Comparison of ENCODE assay signal across 9 cellular contexts in genomic region chr5:141560141-141560540, GRCh38. TPM values are rescaled to one million over a fixed set of nuclear protein-coding genes. Genes with fewer than 3 reads are reported as not detected.
DNase-seq lines count a peak whose midpoint lies in the region; ATAC-seq, FAIRE-seq and TF ChIP-seq lines count a peak whose summit lies in the region.
"Had no signal": no experiment of that assay in that cellular context is flagged by ENCODE, and none has a peak within 500 bp of the region (broad histone marks: within the 10 kb centered on the region; RNA-seq: fewer than 3 reads in every experiment).

No MANE protein-coding gene starts in this region.

- no peak for TF ChIP-seq EP300 in HepG2 (IDR thresholded peaks at IDR 0.05; ENCODE audit: low read depth in 2 of 2, low read length in 2 of 2)
- TF ChIP-seq EP300 in HepG2 (CRISPR knock-in tag; IDR thresholded peaks at IDR 0.05; ENCODE audit: borderline replicate concordance) = no peak

- no peak overlapping the region for H2AFZ ChIP-seq in HepG2 (ENCODE audit: low read length)

- H3K36me3 ChIP-seq in liver (ENCODE audit: control insufficient read depth in 4 of 4, insufficient read depth in 3 of 4, low read depth in 1 of 4, low read length in 3 of 4) (peaks cover under 1 to 18% (median 7%) of the 10 kb centered on the region in 4 donors), HepG2 (replicated peaks in 1 of 2; ENCODE audit: control insufficient read depth in 1 of 2, insufficient read depth in 2 of 2, low read length in 2 of 2) (peaks cover 9 to 40% of the 10 kb centered on the region in 2 experiments), mesodermal cell (ENCODE audit: control insufficient read depth, insufficient read depth, low read length) (peaks cover 69% of the 10 kb centered on the region)

- H3K4me3 ChIP-seq in liver (ENCODE audit: low read depth in 1 of 3, low read length in 3 of 3) (no peak overlapping the region), HepG2 (replicated peaks in 1 of 3; ENCODE audit: insufficient read depth in 1 of 3, low read depth in 2 of 3, low read length in 3 of 3) (no peak overlapping the region), cardiac fibroblast (replicated peaks in 1 of 2; ENCODE audit: low read depth in 2 of 2, low read length in 2 of 2) (no peak overlapping the region), mesodermal cell (ENCODE audit: extremely low read depth, insufficient read depth, low read length, poor library complexity, severe bottlenecking) (no peak overlapping the region)

- no peaks in the 10 kb centered on the region for H3K79me2 ChIP-seq in HepG2 (ENCODE audit: insufficient read depth, low read length)

- H3K4me2 ChIP-seq in HepG2 (ENCODE audit: low read depth, low read length) = no peak overlapping the region
- H3K4me2 ChIP-seq: KMS-11 had no signal

- H3K9me3 ChIP-seq in liver (ENCODE audit: control insufficient read depth in 4 of 4, low read length in 3 of 4) = no peaks in the 10 kb centered on the region
- no peaks in the 10 kb centered on the region for H3K9me3 ChIP-seq in HepG2 (ENCODE audit: low read length)
- H3K9me3 ChIP-seq in mesodermal cell (ENCODE audit: control insufficient read depth, low read length) = peaks cover 3% of the 10 kb centered on the region

- peak overlapping the region; percentile 62 to 80 for H3K27ac ChIP-seq in liver (ENCODE audit: low read depth in 1 of 2, low read length in 2 of 2)
- no peak overlapping the region for H3K27ac ChIP-seq in HepG2 (ENCODE audit: extremely low read length, insufficient read depth, low read length)
- H3K27ac ChIP-seq in mesodermal cell (ENCODE audit: low read depth, low read length, severe bottlenecking) = peak overlapping the region; percentile 99
- H3K27ac ChIP-seq: KMS-11 had no signal

- H4K20me1 ChIP-seq in HepG2 (ENCODE audit: insufficient read depth, low read length) = no peaks in the 10 kb centered on the region

- CTCF ChIA-PET in HepG2 (lab: Yijun Ruan, JAX; ENCODE audit: low intra/inter-chr PET ratio, low total read pairs) = interaction anchor here (1.0 to 1.2 kb wide), 2 partner anchors 217 to 337 kb away, joined by 3 to 4 read pairs; partner anchors contain the start of genes PCDHB14 and PCDHGA3

- POLR2A ChIA-PET in HepG2 (lab: Yijun Ruan, JAX) = no interaction called here

- ATAC-seq in HepG2 (no peak), HG02623 (IDR thresholded peaks at IDR 0.05; ENCODE audit: unreplicated experiment) (no peak)
- no peak for ATAC-seq in stimulated activated naive CD8-positive, alpha-beta T cell treated with anti-CD3 and anti-CD28 coated beads, Interleukin-15, Interleukin-2, amounts not matched to agents 100 U/mL and 50 U/mL, for 24 hours

- H3K9ac ChIP-seq in liver (ENCODE audit: low read depth in 1 of 2, low read length in 2 of 2) = peak overlapping the region; percentile 39 to 72
- H3K9ac ChIP-seq in HepG2 (ENCODE audit: insufficient read depth, low read depth, low read length) = no peak overlapping the region
- H3K9ac ChIP-seq: KMS-11 had no signal

- no peak for TF ChIP-seq POLR2A in HepG2 (IDR thresholded peaks at IDR 0.05; ENCODE audit: insufficient read depth in 1 of 2, low read depth in 2 of 2, low read length in 2 of 2)

- FAIRE-seq in HepG2 (lab: Jason Lieb, UNC) = no peak

- no TSS peak for BruUV-seq in HepG2 (replicated peaks; lab: Mats Ljungman, UMichigan)

- intact Hi-C loops in HepG2 (cut with micrococcal nuclease; ENCODE audit: unreplicated experiment) = loop anchor here (5.0 kb wide), 2 partner anchors 233 to 468 kb away; partner anchors contain the start of gene PCDHB2

- in situ Hi-C loops in HepG2 (cut with HindIII; ENCODE audit: extremely low pct_ligation_motif_present, low pct_unique_long_range_greater_than_20kb) = loop anchor here (5.0 kb wide), 2 partner anchors 143 to 338 kb away; partner anchors contain the start of genes PCDHB14 and PCDHGB7

- DNase-seq in HepG2 (ENCODE audit: low spot score) (no peak), cardiac fibroblast (ENCODE audit: low read depth in 2 of 2) (peak; percentile 52 to 61), NCI-H510A (lab: John Stamatoyannopoulos, UW) (no peak), NCI-H187 treated with DMSO at 0.1 percent for 48 hours (lab: John Stamatoyannopoulos, UW) (no peak)
- no peak for DNase-seq in stimulated activated naive CD8-positive, alpha-beta T cell treated with anti-CD3 and anti-CD28 coated beads, Interleukin-15, Interleukin-2, amounts not matched to agents 100 U/mL and 50 U/mL, for 24 hours

- TF ChIP-seq CTCF in liver (IDR thresholded peaks at IDR 0.05; ENCODE audit: low read depth, low read length, missing input control) = no peak
- TF ChIP-seq CTCF in HepG2 (CRISPR knock-in tag; IDR thresholded peaks at IDR 0.05) = no peak
- TF ChIP-seq CTCF in cardiac fibroblast (IDR thresholded peaks at IDR 0.05; ENCODE audit: low read depth, low read length) = no peak

- H3K4me1 ChIP-seq in liver (ENCODE audit: control insufficient read depth in 4 of 4, insufficient read depth in 4 of 4, low read length in 3 of 4) (peaks cover 1 to 33% (median 18%) of the 10 kb centered on the region in 4 donors), HepG2 (ENCODE audit: insufficient read depth, low read length) (peaks cover 10% of the 10 kb centered on the region), mesodermal cell (ENCODE audit: control insufficient read depth, insufficient read depth, low read length, poor library complexity, severe bottlenecking) (peaks cover 28% of the 10 kb centered on the region)

- TF ChIP-seq RAD21 in liver (IDR thresholded peaks at IDR 0.05) (no peak), HepG2 (CRISPR knock-in tag; IDR thresholded peaks at IDR 0.05) (no peak)

- H3K27me3 ChIP-seq in liver (ENCODE audit: control insufficient read depth in 4 of 4, insufficient read depth in 4 of 4, low read length in 3 of 4) = no peaks in the 10 kb centered on the region
- H3K27me3 ChIP-seq in HepG2 (ENCODE audit: control insufficient read depth in 1 of 2, insufficient read depth in 2 of 2, low read length in 2 of 2) = no peaks in the 10 kb centered on the region

TF ChIP-seq in liver, 16 proteins besides CTCF, POLR2A, EP300 and RAD21:
- TF ChIP-seq GABPA (IDR thresholded peaks at IDR 0.05 in 1 of 2, conservative IDR thresholded peaks at IDR 0.05 in 1 of 2) = no peak

TF ChIP-seq in HepG2, 621 proteins besides CTCF, POLR2A, EP300 and RAD21:
- TF ChIP-seq ZNF3 (CRISPR knock-in tag; IDR thresholded peaks at IDR 0.05) (no peak), NCOA2 (CRISPR knock-in tag; IDR thresholded peaks at IDR 0.05) (no peak), ZNF781 (CRISPR knock-in tag; IDR thresholded peaks at IDR 0.05; ENCODE audit: borderline replicate concordance, not compliant biosample characterization) (no peak)
TF ChIP-seq in HepG2: peak in this region for 0.

RNA-seq across cellular contexts. Expression of gene DIAPH1, which starts 58.7 kb away (rescaled TPM):
- total RNA-seq in liver (10 to 100 TPM; 51.5 to 73.9 TPM), HepG2 (2016; rRNA removed; fragmentation: Illumina TruSeq; extraction: Trizol) (28.5 and 33.9 TPM in 2 replicates)
- polyA plus RNA-seq in liver (10 to 100 TPM; 67.8 to 74.7 TPM), HepG2 (2011; rRNA removed) (25.1 and 33.2 TPM in 2 replicates)
- total RNA-seq in HepG2 (2016; cell fraction: cytosol; rRNA removed; fragmentation: Illumina TruSeq; extraction: Trizol; ENCODE audit: low read depth) = 16.5 and 21.3 TPM in 2 replicates
- 24.1 and 31.9 TPM in 2 replicates for total RNA-seq in HepG2 (2016; cell fraction: insoluble cytoplasmic fraction; rRNA removed; fragmentation: Illumina TruSeq; extraction: Trizol)
- total RNA-seq in HepG2 (2016; cell fraction: membrane; rRNA removed; fragmentation: Illumina TruSeq; extraction: Trizol) = 20.9 and 21.2 TPM in 2 replicates
- 95.2 and 104 TPM in 2 replicates for total RNA-seq in HepG2 (2016; cell fraction: nucleus; rRNA removed; fragmentation: Illumina TruSeq; extraction: Trizol)
- 18.7 and 25.7 TPM in 2 replicates for polyA plus RNA-seq in HepG2 (2011; cell fraction: cytosol; rRNA removed)
- polyA plus RNA-seq in HepG2 (2011; cell fraction: nucleus; rRNA removed) = 126 and 140 TPM in 2 replicates
- polyA plus RNA-seq in HepG2 (2012) = 45.7 and 49.8 TPM in 2 replicates
- 5.1 and 6.3 TPM in 2 replicates for polyA plus RNA-seq in HepG2 (2016; cell fraction: cytosol; fragmentation: Illumina TruSeq; extraction: Trizol; ENCODE audit: low read depth)
- 24.9 and 33.0 TPM in 2 replicates for polyA plus RNA-seq in HepG2 (2016; cell fraction: insoluble cytoplasmic fraction; fragmentation: Illumina TruSeq; extraction: Trizol; ENCODE audit: low read depth)
- 7.9 and 10.1 TPM in 2 replicates for polyA plus RNA-seq in HepG2 (2016; cell fraction: membrane; fragmentation: Illumina TruSeq; extraction: Trizol; ENCODE audit: low read depth)
- 123 and 124 TPM in 2 replicates for polyA plus RNA-seq in HepG2 (2016; cell fraction: nucleus; fragmentation: Illumina TruSeq; extraction: Trizol; ENCODE audit: insufficient read depth, low read depth)
- 105 and 207 TPM in 2 replicates for polyA minus RNA-seq in HepG2 (2011; rRNA and poly(A)+ RNA removed; ENCODE audit: low replicate concordance)
- 30.1 and 34.9 TPM in 2 replicates for polyA minus RNA-seq in HepG2 (2011; cell fraction: cytosol; rRNA and poly(A)+ RNA removed)
- polyA minus RNA-seq in HepG2 (2011; cell fraction: nucleus; rRNA and poly(A)+ RNA removed) = 129 and 140 TPM in 2 replicates
- 49.3 TPM for polyA plus RNA-seq in mesodermal cell (2013, experiment 1 of 2)
- 45.8 TPM for polyA plus RNA-seq in mesodermal cell (2013, experiment 2 of 2)

Comparison
In these comparisons a context has a peak if more than half of its experiments do, and no peak if none do; other contexts are left out.
1. DNase-seq: peak in cardiac fibroblast (2 of 2); none in HepG2 (single experiment), NCI-H510A (single experiment), stimulated activated naive CD8-positive, alpha-beta T cell treated with anti-CD3 and anti-CD28 coated beads, Interleukin-15, Interleukin-2, amounts not matched to agents 100 U/mL and 50 U/mL, for 24 hours (single experiment) and NCI-H187 treated with DMSO at 0.1 percent for 48 hours (single experiment).